ENCODE assay signal across 12 cellular contexts in genomic region chr20:49635171-49635570, GRCh38.
DNase-seq lines count a peak whose midpoint lies in the region; ATAC-seq and TF ChIP-seq lines count a peak whose summit lies in the region.
"Had no signal": no experiment of that assay in that cellular context is flagged by ENCODE, and none has a peak within 500 bp of the region (broad histone marks: within the 10 kb centered on the region; RNA-seq: fewer than 3 reads in every experiment).

No MANE protein-coding gene starts in this region.

- no peaks in the 10 kb centered on the region for H3K27me3 Mint-ChIP-seq in activated naive CD8-positive, alpha-beta T cell treated with anti-CD3 and anti-CD28 coated beads, Interleukin-2, amount 10 ng/mL, durations not matched to agents 7 days and 5 days
- no peaks in the 10 kb centered on the region for H3K27me3 Mint-ChIP-seq in activated naive CD8-positive, alpha-beta T cell treated with anti-CD3 and anti-CD28 coated beads for 36 hours
- no peaks in the 10 kb centered on the region for H3K27me3 Mint-ChIP-seq in activated CD4-positive, alpha-beta T cell treated with anti-CD3 and anti-CD28 coated beads, Interleukin-2, amount 10 ng/mL, durations not matched to agents 7 days and 5 days

- no peak for DNase-seq in activated naive CD8-positive, alpha-beta T cell treated with anti-CD3 and anti-CD28 coated beads, Interleukin-2, amount 10 ng/mL, durations not matched to agents 7 days and 5 days
- no peak for DNase-seq in activated naive CD8-positive, alpha-beta T cell treated with anti-CD3 and anti-CD28 coated beads for 36 hours
- DNase-seq in fibroblast of villous mesenchyme (ENCODE audit: low read depth) (peak; percentile 35), transverse colon (peak; percentile 67), erythroblast (lab: John Stamatoyannopoulos, UW) (no peak), GM19238 (ENCODE audit: insufficient read length, low spot score) (no peak)
- no peak for DNase-seq in activated CD4-positive, alpha-beta T cell treated with anti-CD3 and anti-CD28 coated beads, Interleukin-2, amount 10 ng/mL, durations not matched to agents 7 days and 5 days
- DNase-seq: activated CD8-positive, alpha-beta memory T cell treated with anti-CD3 and anti-CD28 coated beads, Interleukin-2, amount 50 U/mL, for 4 hours; KG1; NCI-H146 had no signal

- no peaks in the 10 kb centered on the region for H3K27me3 ChIP-seq in muscle layer of colon (ENCODE audit: control insufficient read depth in 1 of 2, insufficient read depth in 2 of 2, low read length in 2 of 2)
- no peaks in the 10 kb centered on the region for H3K27me3 ChIP-seq in transverse colon

- H3K9ac ChIP-seq in muscle layer of colon (ENCODE audit: low read length) = no peak overlapping the region

- H3K36me3 ChIP-seq in muscle layer of colon (ENCODE audit: insufficient read depth, low read length) (peaks cover 29% of the 10 kb centered on the region), transverse colon (peaks cover 0 to 15% (median 0%) of the 10 kb centered on the region in 4 donors)

- TF ChIP-seq POLR2A in transverse colon (IDR thresholded peaks at IDR 0.05) (no peak), erythroblast (IDR thresholded peaks at IDR 0.05; ENCODE audit: low read length) (no peak)

- no peak overlapping the region for H3K4me3 ChIP-seq in fibroblast of villous mesenchyme (ENCODE audit: low read depth, low read length)
- no peak overlapping the region for H3K4me3 ChIP-seq in muscle layer of colon (ENCODE audit: low read depth in 1 of 2, low read length in 2 of 2)
- H3K4me3 ChIP-seq in transverse colon = no peak overlapping the region
- H3K4me3 ChIP-seq: A549 had no signal

- no peak for ATAC-seq in activated naive CD8-positive, alpha-beta T cell treated with anti-CD3 and anti-CD28 coated beads, Interleukin-2, amount 10 ng/mL, durations not matched to agents 7 days and 5 days (ENCODE audit: low read depth)
- ATAC-seq: A549 had no signal

- CTCF ChIA-PET in activated CD4-positive, alpha-beta T cell treated with anti-CD3 and anti-CD28 coated beads, Interleukin-2, amount 10 ng/mL, durations not matched to agents 7 days and 5 days (lab: Charles Lee) = interaction anchor here (0.5 to 1.1 kb wide), 2 partner anchors 27 to 281 kb away, joined by 3 to 4 read pairs; no protein-coding TSS in a partner anchor

- in situ Hi-C loops in transverse colon (cut with MboI; ENCODE audit: low pct_ligation_motif_present in 1 of 4, low pct_unique_long_range_greater_than_20kb in 1 of 4, low sequenced_read_pairs in 3 of 4) = no loop called here

- H3K4me3 Mint-ChIP-seq in activated naive CD8-positive, alpha-beta T cell treated with anti-CD3 and anti-CD28 coated beads, Interleukin-2, amount 10 ng/mL, durations not matched to agents 7 days and 5 days = no peak overlapping the region
- H3K4me3 Mint-ChIP-seq in activated naive CD8-positive, alpha-beta T cell treated with anti-CD3 and anti-CD28 coated beads for 36 hours = no peak overlapping the region
- H3K4me3 Mint-ChIP-seq in activated CD4-positive, alpha-beta T cell treated with anti-CD3 and anti-CD28 coated beads, Interleukin-2, amount 10 ng/mL, durations not matched to agents 7 days and 5 days = no peak overlapping the region

- peaks cover 24% of the 10 kb centered on the region for H3K36me3 Mint-ChIP-seq in activated naive CD8-positive, alpha-beta T cell treated with anti-CD3 and anti-CD28 coated beads, Interleukin-2, amount 10 ng/mL, durations not matched to agents 7 days and 5 days
- H3K36me3 Mint-ChIP-seq in activated naive CD8-positive, alpha-beta T cell treated with anti-CD3 and anti-CD28 coated beads for 36 hours = peaks cover 27% of the 10 kb centered on the region
- H3K36me3 Mint-ChIP-seq in activated CD4-positive, alpha-beta T cell treated with anti-CD3 and anti-CD28 coated beads, Interleukin-2, amount 10 ng/mL, durations not matched to agents 7 days and 5 days (ENCODE audit: low read depth) = peaks cover 18% of the 10 kb centered on the region

- peaks cover 8% of the 10 kb centered on the region for H3K4me1 Mint-ChIP-seq in activated naive CD8-positive, alpha-beta T cell treated with anti-CD3 and anti-CD28 coated beads, Interleukin-2, amount 10 ng/mL, durations not matched to agents 7 days and 5 days
- H3K4me1 Mint-ChIP-seq in activated naive CD8-positive, alpha-beta T cell treated with anti-CD3 and anti-CD28 coated beads for 36 hours = peaks cover 4% of the 10 kb centered on the region
- no peaks in the 10 kb centered on the region for H3K4me1 Mint-ChIP-seq in activated CD4-positive, alpha-beta T cell treated with anti-CD3 and anti-CD28 coated beads, Interleukin-2, amount 10 ng/mL, durations not matched to agents 7 days and 5 days

- H3K4me1 ChIP-seq in muscle layer of colon (ENCODE audit: insufficient read depth, low read length) (peaks cover 48% of the 10 kb centered on the region), transverse colon (peaks cover 19 to 50% (median 29%) of the 10 kb centered on the region in 4 donors)

- POLR2A ChIA-PET in activated naive CD8-positive, alpha-beta T cell treated with anti-CD3 and anti-CD28 coated beads, Interleukin-2, amount 10 ng/mL, durations not matched to agents 7 days and 5 days (lab: Charles Lee) = no interaction called here
- POLR2A ChIA-PET in activated CD4-positive, alpha-beta T cell treated with anti-CD3 and anti-CD28 coated beads, Interleukin-2, amount 10 ng/mL, durations not matched to agents 7 days and 5 days (lab: Charles Lee) = no interaction called here

- 54 to 80% methylated on average over 2 to 16 of the region's 16 CpGs for WGBS in transverse colon (ENCODE audit: low coverage in 1 of 2), 2 donors

- no peak for TF ChIP-seq CTCF in fibroblast of villous mesenchyme (IDR thresholded peaks at IDR 0.05; ENCODE audit: insufficient read depth, low read depth, low read length)
- TF ChIP-seq CTCF in transverse colon (IDR thresholded peaks at IDR 0.05) = no peak

- no peaks in the 10 kb centered on the region for H3K9me3 ChIP-seq in muscle layer of colon (ENCODE audit: low read length)
- no peaks in the 10 kb centered on the region for H3K9me3 ChIP-seq in transverse colon
- H3K9me3 ChIP-seq: A549 had no signal

- TF ChIP-seq EP300 in transverse colon (IDR thresholded peaks at IDR 0.05; ENCODE audit: low read depth) = no peak

- intact Hi-C loops in transverse colon (cut with DNase I; ENCODE audit: low total_unique reads) = no loop called here

- H3K27ac Mint-ChIP-seq in activated naive CD8-positive, alpha-beta T cell treated with anti-CD3 and anti-CD28 coated beads, Interleukin-2, amount 10 ng/mL, durations not matched to agents 7 days and 5 days = peak overlapping the region; percentile 66
- H3K27ac Mint-ChIP-seq in activated naive CD8-positive, alpha-beta T cell treated with anti-CD3 and anti-CD28 coated beads for 36 hours = no peak overlapping the region
- no peak overlapping the region for H3K27ac Mint-ChIP-seq in activated CD4-positive, alpha-beta T cell treated with anti-CD3 and anti-CD28 coated beads, Interleukin-2, amount 10 ng/mL, durations not matched to agents 7 days and 5 days

- no peaks in the 10 kb centered on the region for H3K9me3 Mint-ChIP-seq in activated naive CD8-positive, alpha-beta T cell treated with anti-CD3 and anti-CD28 coated beads, Interleukin-2, amount 10 ng/mL, durations not matched to agents 7 days and 5 days
- H3K9me3 Mint-ChIP-seq in activated naive CD8-positive, alpha-beta T cell treated with anti-CD3 and anti-CD28 coated beads for 36 hours = no peaks in the 10 kb centered on the region
- no peaks in the 10 kb centered on the region for H3K9me3 Mint-ChIP-seq in activated CD4-positive, alpha-beta T cell treated with anti-CD3 and anti-CD28 coated beads, Interleukin-2, amount 10 ng/mL, durations not matched to agents 7 days and 5 days

- peak overlapping the region; percentile 76 for H3K27ac ChIP-seq in muscle layer of colon (ENCODE audit: low read depth, low read length)
- peak overlapping the region; percentile 58 to 79 (median 76) for H3K27ac ChIP-seq in transverse colon

Comparison
In these comparisons a context has a peak if more than half of its experiments do, and no peak if none do; other contexts are left out.
1. DNase-seq: peak in fibroblast of villous mesenchyme (single experiment) and transverse colon (single experiment); none in activated naive CD8-positive, alpha-beta T cell treated with anti-CD3 and anti-CD28 coated beads, Interleukin-2, amount 10 ng/mL, durations not matched to agents 7 days and 5 days (single experiment), activated naive CD8-positive, alpha-beta T cell treated with anti-CD3 and anti-CD28 coated beads for 36 hours (single experiment), erythroblast (0 of 2), GM19238 (single experiment) and activated CD4-positive, alpha-beta T cell treated with anti-CD3 and anti-CD28 coated beads, Interleukin-2, amount 10 ng/mL, durations not matched to agents 7 days and 5 days (single experiment).